ENCODE assay signal across 23 cellular contexts in the genomic region with DNA sequence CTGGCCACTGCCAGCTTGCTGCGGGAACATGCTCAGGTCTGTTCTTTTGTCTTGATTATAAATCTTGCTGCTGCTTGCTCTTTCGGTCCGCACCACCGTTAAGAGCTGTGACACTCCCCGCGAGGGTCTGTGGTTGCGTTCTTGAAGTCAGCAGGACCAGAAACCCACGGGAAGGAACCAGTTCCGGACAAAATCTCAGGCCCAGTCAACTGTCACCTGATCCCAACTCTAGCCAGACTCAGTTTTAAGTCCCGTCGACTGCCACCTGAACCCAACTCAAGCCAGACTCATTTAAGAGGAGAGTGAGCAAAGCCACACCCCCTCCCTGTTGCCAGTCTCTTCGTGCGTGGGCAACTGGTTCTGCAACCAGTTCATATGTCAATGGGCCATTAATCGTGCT.
"Had no signal": no experiment of that assay in that cellular context is flagged by ENCODE, and none has a peak within 500 bp of the region (broad histone marks: within the 10 kb centered on the region; RNA-seq: fewer than 3 reads in every experiment).

No MANE protein-coding gene starts in this region.

- H3K4me3 ChIP-seq: esophagus muscularis mucosa, pancreas, SJSA1, thoracic aorta, upper lobe of right lung had no signal

- H3K9me3 ChIP-seq: esophagus muscularis mucosa, pancreas, SJSA1, thoracic aorta, upper lobe of right lung had no signal

- H3K36me3 ChIP-seq: esophagus muscularis mucosa, pancreas, SJSA1, thoracic aorta, upper lobe of right lung, WERI-Rb-1 had no signal

- H3K36me3 Mint-ChIP-seq: activated naive CD8-positive, alpha-beta T cell treated with anti-CD3 and anti-CD28 coated beads, Interleukin-2, amount 10 ng/mL, durations not matched to agents 7 days and 5 days; natural killer cell; stimulated activated naive B cell treated with anti-CD40 and anti-IgM and Interleukin-4, amounts not matched to agents 10 μg/mL and 1 μg/mL and 100 μg/mL, for 72 hours had no signal

- H3K4me1 ChIP-seq: esophagus muscularis mucosa, pancreas, SJSA1, upper lobe of right lung had no signal

- ATAC-seq: activated CD4-positive, alpha-beta T cell treated with anti-CD3 and anti-CD28 coated beads for 36 hours; effector memory CD8-positive, alpha-beta T cell; natural killer cell; pancreas; stimulated activated naive B cell treated with anti-CD40 and anti-IgM and Interleukin-4, amounts not matched to agents 10 μg/mL and 1 μg/mL and 100 μg/mL, for 72 hours; upper lobe of right lung had no signal

- H3K27me3 Mint-ChIP-seq: activated CD4-positive, alpha-beta T cell treated with anti-CD3 and anti-CD28 coated beads for 36 hours had no signal

- H3K27ac ChIP-seq: esophagus muscularis mucosa, pancreas, SJSA1, thoracic aorta, upper lobe of right lung, WERI-Rb-1 had no signal

- DNase-seq: activated CD4-positive, alpha-beta T cell treated with anti-CD3 and anti-CD28 coated beads for 36 hours; activated CD4-positive, alpha-beta T cell treated with anti-CD3 and anti-CD28 coated beads, Interleukin-2, amount 50 U/mL, for 4 hours; activated naive CD4-positive, alpha-beta T cell; activated naive CD8-positive, alpha-beta T cell treated with anti-CD3 and anti-CD28 coated beads, Interleukin-2, amount 10 ng/mL, durations not matched to agents 7 days and 5 days; activated T-cell treated with anti-CD3 and anti-CD28 coated beads, Interleukin-2, amount 50 U/mL, for 1 hour; amniotic stem cell; effector memory CD8-positive, alpha-beta T cell; glutamatergic neuron; hippocampal formation; midbrain; natural killer cell; stimulated activated CD4-positive, alpha-beta T cell treated with anti-CD3 and anti-CD28 coated beads, Interleukin-2, amount 100 ng/mL, for 48 hours; stimulated activated CD8-positive, alpha-beta memory T cell treated with anti-CD3 and anti-CD28 coated beads, Interleukin-4, amount 100 ng/mL, for 48 hours; stimulated activated naive B cell treated with anti-CD40 and anti-IgM and Interleukin-4, amounts not matched to agents 10 μg/mL and 1 μg/mL and 100 μg/mL, for 72 hours; T-helper 1 cell; upper lobe of right lung; WERI-Rb-1 had no signal

- H3K4me3 Mint-ChIP-seq: activated CD4-positive, alpha-beta T cell treated with anti-CD3 and anti-CD28 coated beads for 36 hours; activated naive CD8-positive, alpha-beta T cell treated with anti-CD3 and anti-CD28 coated beads, Interleukin-2, amount 10 ng/mL, durations not matched to agents 7 days and 5 days; dendritic cell treated with granulocyte-macrophage colony-stimulating factor and Interleukin-4, amounts not matched to agents 40 ng/mL and 50 ng/mL, for 4 days; effector memory CD8-positive, alpha-beta T cell; natural killer cell; stimulated activated naive B cell treated with anti-CD40 and anti-IgM and Interleukin-4, amounts not matched to agents 10 μg/mL and 1 μg/mL and 100 μg/mL, for 72 hours had no signal

- H3K27me3 ChIP-seq: esophagus muscularis mucosa, pancreas, SJSA1, upper lobe of right lung had no signal

- H3K9me3 Mint-ChIP-seq: activated T-helper 2 cell treated with anti-CD3 and anti-CD28 coated beads, Interferon-gamma antibody, Interleukin-2, Interleukin-4, amounts not matched to agents 10 μg/mL and 5 μg/mL and 100 μg/mL, durations not matched to agents 14 hours and 24 hours and 36 hours; effector memory CD8-positive, alpha-beta T cell; natural killer cell had no signal

- H3K27ac Mint-ChIP-seq: activated CD4-positive, alpha-beta T cell treated with anti-CD3 and anti-CD28 coated beads for 36 hours; activated naive CD8-positive, alpha-beta T cell treated with anti-CD3 and anti-CD28 coated beads, Interleukin-2, amount 10 ng/mL, durations not matched to agents 7 days and 5 days; activated T-helper 2 cell treated with anti-CD3 and anti-CD28 coated beads, Interferon-gamma antibody, Interleukin-2, Interleukin-4, amounts not matched to agents 10 μg/mL and 5 μg/mL and 100 μg/mL, durations not matched to agents 14 hours and 24 hours and 36 hours; dendritic cell treated with granulocyte-macrophage colony-stimulating factor and Interleukin-4, amounts not matched to agents 40 ng/mL and 50 ng/mL, for 4 days; effector memory CD8-positive, alpha-beta T cell; natural killer cell; stimulated activated naive B cell treated with anti-CD40 and anti-IgM and Interleukin-4, amounts not matched to agents 10 μg/mL and 1 μg/mL and 100 μg/mL, for 72 hours had no signal

- H3K4me1 Mint-ChIP-seq: activated CD4-positive, alpha-beta T cell treated with anti-CD3 and anti-CD28 coated beads for 36 hours; activated naive CD8-positive, alpha-beta T cell treated with anti-CD3 and anti-CD28 coated beads, Interleukin-2, amount 10 ng/mL, durations not matched to agents 7 days and 5 days; natural killer cell; stimulated activated naive B cell treated with anti-CD40 and anti-IgM and Interleukin-4, amounts not matched to agents 10 μg/mL and 1 μg/mL and 100 μg/mL, for 72 hours had no signal
